In the genomic region with DNA sequence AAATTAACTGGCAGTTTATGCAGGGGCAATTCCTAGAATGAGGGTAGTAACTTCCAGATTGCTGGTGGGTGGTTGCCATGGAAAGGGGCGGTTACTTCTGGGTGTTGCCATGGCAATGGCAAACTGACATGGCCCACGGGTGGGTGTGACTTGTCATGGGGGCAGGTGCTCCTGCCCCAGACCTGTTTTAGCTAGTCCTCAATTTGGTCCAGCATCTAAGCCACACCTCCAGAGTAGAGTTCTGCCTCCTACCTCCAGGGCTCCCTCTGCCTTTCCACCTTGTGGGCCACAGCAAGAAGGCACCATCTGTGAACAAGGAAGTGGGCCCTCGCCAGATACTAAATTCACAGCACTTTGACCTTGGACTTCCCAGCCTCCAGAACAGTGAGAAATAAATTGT, we compare ENCODE assay signal across 18 cellular contexts.
DNase-seq lines count a peak whose midpoint lies in the region; ATAC-seq and TF ChIP-seq lines count a peak whose summit lies in the region.
"Had no signal": no experiment of that assay in that cellular context is flagged by ENCODE, and none has a peak within 500 bp of the region (broad histone marks: within the 10 kb centered on the region; RNA-seq: fewer than 3 reads in every experiment).

No MANE protein-coding gene starts in this region.

- no peaks in the 10 kb centered on the region for H3K36me3 ChIP-seq in HCT116 (ENCODE audit: control insufficient read depth in 1 of 2, insufficient read depth in 2 of 2, low read length in 2 of 2)
- H3K36me3 ChIP-seq: BE2C had no signal

- RAD21 ChIA-PET in HCT116 (lab: Charles Lee; ENCODE audit: low non-redundant PET in 1 of 2, low total read pairs in 2 of 2, uncharacterized antibody in 2 of 2, unreplicated experiment in 2 of 2) = no interaction called here

- H3K9ac ChIP-seq in HCT116 (ENCODE audit: low read length) = no peak overlapping the region
- H3K9ac ChIP-seq: GM23248 had no signal

- H3K9me3 ChIP-seq in HCT116 (ENCODE audit: control insufficient read depth in 1 of 2, insufficient read depth in 1 of 2, low read depth in 1 of 2, low read length in 2 of 2) = peaks cover 0 to 10% of the 10 kb centered on the region in 2 experiments; a peak in 1 of 4 replicates
- H3K9me3 ChIP-seq: BE2C had no signal

- no peak overlapping the region for H2AFZ ChIP-seq in HCT116 (ENCODE audit: low read depth, low read length, poor library complexity, severe bottlenecking)
- H2AFZ ChIP-seq: GM23248 had no signal

- no peak for TF ChIP-seq POLR2A in HCT116 (IDR thresholded peaks at IDR 0.05; ENCODE audit: borderline replicate concordance, extremely low read depth, insufficient read depth, insufficient read length)

- POLR2A ChIA-PET in HCT116 (lab: Charles Lee) = no interaction called here

- no peak overlapping the region for H3K4me3 ChIP-seq in HCT116 (replicated peaks in 1 of 2; ENCODE audit: low read depth in 1 of 2, low read length in 2 of 2)
- H3K4me3 ChIP-seq: GM23248 had no signal

- no peaks in the 10 kb centered on the region for H3K79me2 ChIP-seq in HCT116 (ENCODE audit: insufficient read depth, low read length)

- no peaks in the 10 kb centered on the region for H3K27me3 ChIP-seq in HCT116 (ENCODE audit: insufficient read depth, low read length)
- H3K27me3 ChIP-seq: BE2C had no signal

- CTCF ChIA-PET in HCT116 (lab: Charles Lee) = no interaction called here

- H4K20me1 ChIP-seq in HCT116 (ENCODE audit: insufficient read depth) = no peaks in the 10 kb centered on the region

- in situ Hi-C loops in SK-MEL-5 (cut with HindIII; ENCODE audit: low pct_unique_long_range_greater_than_20kb, low sequenced_read_pairs) = no loop called here

- peak in 2 of 3 experiments; percentile 3 to 12; a peak in 1 of 6 replicates for TF ChIP-seq CTCF in HCT116 (IDR thresholded peaks at IDR 0.05 in 2 of 3, conservative IDR thresholded peaks at IDR 0.05 in 1 of 3; ENCODE audit: borderline replicate concordance in 1 of 3, insufficient read depth in 1 of 3, low read depth in 2 of 3, low read length in 2 of 3)

- no peaks in the 10 kb centered on the region for H3K9me2 ChIP-seq in HCT116 (ENCODE audit: insufficient read depth)

- no TSS peak for BruUV-seq in HCT116 (replicated peaks; lab: Mats Ljungman, UMichigan)

- ATAC-seq in HCT116 = peak; percentile 68
- ATAC-seq in left colon = peak; percentile 66
- no peak for ATAC-seq in GM19023 (IDR thresholded peaks at IDR 0.05; ENCODE audit: unreplicated experiment)
- ATAC-seq: HepG2, SK-N-SH treated with all-trans-retinoic acid at 6 μM for 48 hours had no signal

- DNase-seq in DMS 273 (lab: John Stamatoyannopoulos, UW; ENCODE audit: unreplicated experiment) = peak; percentile 55
- no peak for DNase-seq in DMS 273 treated with DMSO at 0.1 percent for 48 hours (lab: John Stamatoyannopoulos, UW)
- DNase-seq in HCT116 (ENCODE audit: low read depth, low spot score) = no peak
- peak; percentile 8 for DNase-seq in SK-MEL-5 (ENCODE audit: low read depth, low spot score)
- no peak for DNase-seq in left colon
- no peak for DNase-seq in SHP77 treated with DMSO at 0.1 percent for 48 hours (lab: John Stamatoyannopoulos, UW)
- DNase-seq in SKM-1 treated with dmso at 0.1 percent for 144 hours (lab: John Stamatoyannopoulos, UW; ENCODE audit: unreplicated experiment) = no peak
- DNase-seq: BE2C; CD4-positive, alpha-beta T cell; DND-41; GM23248; NCI-H1417 treated with DMSO at 0.1 percent for 48 hours; NCI-H2029 treated with DMSO at 0.1 percent for 48 hours; NCI-H510A had no signal

- no peak overlapping the region for H3K27ac ChIP-seq in HCT116 (ENCODE audit: low read depth, low read length)
- H3K27ac ChIP-seq: 22Rv1, GM23248 had no signal

- peaks cover 0 to 7% of the 10 kb centered on the region in 2 experiments; a peak in 1 of 4 replicates for H3K4me1 ChIP-seq in HCT116 (ENCODE audit: control insufficient read depth in 1 of 2, insufficient read depth in 2 of 2, low read length in 2 of 2)
- H3K4me1 ChIP-seq: BE2C had no signal

- no peak for TF ChIP-seq RAD21 in HCT116 (IDR thresholded peaks at IDR 0.05; ENCODE audit: low read depth)

- H3K4me2 ChIP-seq in HCT116 (ENCODE audit: low read length) = no peak overlapping the region

- intact Hi-C loops in HCT116 (cut with micrococcal nuclease) = no loop called here
- intact Hi-C loops in left colon (cut with DNase I, micrococcal nuclease) = no loop called here

TF ChIP-seq in HCT116, 20 proteins besides CTCF, POLR2A, EP300 and RAD21:
- no peak for TF ChIP-seq ELF1 (IDR thresholded peaks at IDR 0.05; ENCODE audit: borderline replicate concordance, low read depth)
- no peak for TF ChIP-seq ZFX (IDR thresholded peaks at IDR 0.05)
- TF ChIP-seq ZBTB33 (IDR thresholded peaks at IDR 0.05; ENCODE audit: extremely low read depth, insufficient replicate concordance, low read length) = no peak
- TF ChIP-seq, protein P1, sequence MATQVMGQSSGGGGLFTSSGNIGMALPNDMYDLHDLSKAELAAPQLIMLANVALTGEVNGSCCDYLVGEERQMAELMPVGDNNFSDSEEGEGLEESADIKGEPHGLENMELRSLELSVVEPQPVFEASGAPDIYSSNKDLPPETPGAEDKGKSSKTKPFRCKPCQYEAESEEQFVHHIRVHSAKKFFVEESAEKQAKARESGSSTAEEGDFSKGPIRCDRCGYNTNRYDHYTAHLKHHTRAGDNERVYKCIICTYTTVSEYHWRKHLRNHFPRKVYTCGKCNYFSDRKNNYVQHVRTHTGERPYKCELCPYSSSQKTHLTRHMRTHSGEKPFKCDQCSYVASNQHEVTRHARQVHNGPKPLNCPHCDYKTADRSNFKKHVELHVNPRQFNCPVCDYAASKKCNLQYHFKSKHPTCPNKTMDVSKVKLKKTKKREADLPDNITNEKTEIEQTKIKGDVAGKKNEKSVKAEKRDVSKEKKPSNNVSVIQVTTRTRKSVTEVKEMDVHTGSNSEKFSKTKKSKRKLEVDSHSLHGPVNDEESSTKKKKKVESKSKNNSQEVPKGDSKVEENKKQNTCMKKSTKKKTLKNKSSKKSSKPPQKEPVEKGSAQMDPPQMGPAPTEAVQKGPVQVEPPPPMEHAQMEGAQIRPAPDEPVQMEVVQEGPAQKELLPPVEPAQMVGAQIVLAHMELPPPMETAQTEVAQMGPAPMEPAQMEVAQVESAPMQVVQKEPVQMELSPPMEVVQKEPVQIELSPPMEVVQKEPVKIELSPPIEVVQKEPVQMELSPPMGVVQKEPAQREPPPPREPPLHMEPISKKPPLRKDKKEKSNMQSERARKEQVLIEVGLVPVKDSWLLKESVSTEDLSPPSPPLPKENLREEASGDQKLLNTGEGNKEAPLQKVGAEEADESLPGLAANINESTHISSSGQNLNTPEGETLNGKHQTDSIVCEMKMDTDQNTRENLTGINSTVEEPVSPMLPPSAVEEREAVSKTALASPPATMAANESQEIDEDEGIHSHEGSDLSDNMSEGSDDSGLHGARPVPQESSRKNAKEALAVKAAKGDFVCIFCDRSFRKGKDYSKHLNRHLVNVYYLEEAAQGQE (IDR thresholded peaks at IDR 0.05; ENCODE audit: low read depth) = no peak
- no peak for TF ChIP-seq YY1 (IDR thresholded peaks at IDR 0.05; ENCODE audit: extremely low read depth, insufficient replicate concordance, low read depth, low read length)
- no peak for TF ChIP-seq EZH2phosphoT487 (IDR thresholded peaks at IDR 0.05; ENCODE audit: borderline replicate concordance)
- TF ChIP-seq EZH2 (IDR thresholded peaks at IDR 0.05) = no peak
- TF ChIP-seq SRF (IDR thresholded peaks at IDR 0.05; ENCODE audit: low read depth) = no peak
- TF ChIP-seq FOSL1 (IDR thresholded peaks at IDR 0.05; ENCODE audit: low read depth) = no peak
- no peak for TF ChIP-seq MAX (IDR thresholded peaks at IDR 0.05)
- no peak for TF ChIP-seq ZNF274 (IDR thresholded peaks at IDR 0.05; ENCODE audit: low read depth, low read length)
- no peak for TF ChIP-seq SP1 (IDR thresholded peaks at IDR 0.05; ENCODE audit: low read depth)
- no peak for TF ChIP-seq CBX3 (IDR thresholded peaks at IDR 0.05; ENCODE audit: low read depth)
- no peak for TF ChIP-seq CEBPB (IDR thresholded peaks at IDR 0.05; ENCODE audit: low read depth)
- TF ChIP-seq JUND (IDR thresholded peaks at IDR 0.05) = no peak
- TF ChIP-seq, protein P2, sequence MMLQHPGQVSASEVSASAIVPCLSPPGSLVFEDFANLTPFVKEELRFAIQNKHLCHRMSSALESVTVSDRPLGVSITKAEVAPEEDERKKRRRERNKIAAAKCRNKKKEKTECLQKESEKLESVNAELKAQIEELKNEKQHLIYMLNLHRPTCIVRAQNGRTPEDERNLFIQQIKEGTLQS (IDR thresholded peaks at IDR 0.05) = no peak
TF ChIP-seq in HCT116: peak in this region for 0.

Comparison
In these comparisons a context has a peak if more than half of its experiments do, and no peak if none do; other contexts are left out.
1. DNase-seq: peak in DMS 273 (single experiment) and SK-MEL-5 (single experiment); none in DMS 273 treated with DMSO at 0.1 percent for 48 hours (single experiment), HCT116 (single experiment), left colon (0 of 2), SHP77 treated with DMSO at 0.1 percent for 48 hours (single experiment) and SKM-1 treated with dmso at 0.1 percent for 144 hours (single experiment).